10 cellular contexts compared by ENCODE assay signal in genomic region chr13:51397262-51397933, GRCh38. TPM values are rescaled to one million over a fixed set of nuclear protein-coding genes. Genes with fewer than 3 reads are reported as not detected.
DNase-seq lines count a peak whose midpoint lies in the region; ATAC-seq, FAIRE-seq and TF ChIP-seq lines count a peak whose summit lies in the region.
"Had no signal": no experiment of that assay in that cellular context is flagged by ENCODE, and none has a peak within 500 bp of the region (broad histone marks: within the 10 kb centered on the region; RNA-seq: fewer than 3 reads in every experiment).

No MANE protein-coding gene starts in this region.

- H3K9ac ChIP-seq in H9 (ENCODE audit: extremely low read depth, insufficient read length, low read length) (no peak overlapping the region), keratinocyte (ENCODE audit: control insufficient read depth, extremely low read depth, insufficient read depth, low read length) (no peak overlapping the region)
- H3K9ac ChIP-seq: KMS-11 had no signal

- H2AK5ac ChIP-seq in H9 (ENCODE audit: insufficient read length, low read length): no peak overlapping the region

- no CpG with 5 or more reads among the region's 6 CpGs for WGBS in H9 (ENCODE audit: extremely low coverage, insufficient read length, low lambda C conversion rate)

- no peak overlapping the region for H4K8ac ChIP-seq in H9 (replicated peaks; ENCODE audit: insufficient read length, low read depth, low read length)

- no peaks in the 10 kb centered on the region for H3K23me2 ChIP-seq in H9 (ENCODE audit: insufficient read length, low read depth, low read length, poor library complexity, severe bottlenecking)

- H2BK120ac ChIP-seq in H9 (ENCODE audit: low read depth, low read length, poor library complexity, severe bottlenecking): no peak overlapping the region

- H3K4me2 ChIP-seq in H9 (ENCODE audit: insufficient read depth, insufficient read length, low read length): no peak overlapping the region
- no peak overlapping the region for H3K4me2 ChIP-seq in keratinocyte (ENCODE audit: control insufficient read depth, extremely low read depth, insufficient read depth, low read depth, low read length)

- H3K79me1 ChIP-seq in H9 (ENCODE audit: insufficient read depth, low read depth, low read length, poor library complexity, severe bottlenecking): no peaks in the 10 kb centered on the region

- no peak overlapping the region for H3K4ac ChIP-seq in H9 (ENCODE audit: low read depth, low read length)

- no peak overlapping the region for H3K14ac ChIP-seq in H9 (ENCODE audit: insufficient read depth, low read length)

- H3K4me1 Mint-ChIP-seq in H9: peaks cover 19 to 37% of the 10 kb centered on the region in 2 experiments

- no peaks in the 10 kb centered on the region for H3K9me3 Mint-ChIP-seq in H9
- H3K9me3 Mint-ChIP-seq: activated CD4-positive, alpha-beta T cell treated with anti-CD3 and anti-CD28 coated beads, Interleukin-2, amount 10 ng/mL, durations not matched to agents 7 days and 5 days had no signal

- DNase-seq in H9 (no peak), brain microvascular endothelial cell (peak; percentile 47), keratinocyte (ENCODE audit: low read depth, low spot score) (no peak), stromal cell of bone marrow (ENCODE audit: low read depth) (peak; percentile 28), posterior cingulate gyrus (no peak), Peyer's patch (no peak)
- no peak for DNase-seq in activated CD8-positive, alpha-beta memory T cell treated with anti-CD3 and anti-CD28 coated beads for 24 hours
- DNase-seq: activated CD4-positive, alpha-beta T cell treated with anti-CD3 and anti-CD28 coated beads, Interleukin-2, amount 10 ng/mL, durations not matched to agents 7 days and 5 days had no signal

- peak overlapping the region in 2 of 3 experiments; percentile 53 to 86; a peak in 4 of 7 replicates for H3K27ac Mint-ChIP-seq in H9
- H3K27ac Mint-ChIP-seq: activated CD4-positive, alpha-beta T cell treated with anti-CD3 and anti-CD28 coated beads, Interleukin-2, amount 10 ng/mL, durations not matched to agents 7 days and 5 days had no signal

- H3K4me3 Mint-ChIP-seq in H9: no peak overlapping the region
- H3K4me3 Mint-ChIP-seq: activated CD4-positive, alpha-beta T cell treated with anti-CD3 and anti-CD28 coated beads, Interleukin-2, amount 10 ng/mL, durations not matched to agents 7 days and 5 days had no signal

- TF ChIP-seq POLR2A in Peyer's patch (IDR thresholded peaks at IDR 0.05): no peak

- H3K27ac ChIP-seq in H9 (ENCODE audit: insufficient read length, low read depth, low read length) (no peak overlapping the region), brain microvascular endothelial cell (peak overlapping the region; percentile 24), keratinocyte (ENCODE audit: control insufficient read depth, insufficient read depth, low read length) (no peak overlapping the region), Peyer's patch (no peak overlapping the region)
- H3K27ac ChIP-seq: KMS-11 had no signal

- H4K20me1 ChIP-seq in H9 (ENCODE audit: control insufficient read depth, insufficient read depth, insufficient read length) (no peaks in the 10 kb centered on the region), keratinocyte (ENCODE audit: control insufficient read depth, extremely low read depth, insufficient read depth, low read length) (peaks cover 3% of the 10 kb centered on the region)

- H3K4me1 ChIP-seq in H9 (ENCODE audit: insufficient read depth, low read length): peaks cover 3% of the 10 kb centered on the region
- H3K4me1 ChIP-seq in keratinocyte (ENCODE audit: control insufficient read depth, extremely low read depth, insufficient read depth, low read length): peaks cover 3% of the 10 kb centered on the region
- peaks cover 0 to 6% (median 3%) of the 10 kb centered on the region in 4 donors for H3K4me1 ChIP-seq in Peyer's patch

- no peak overlapping the region for H2BK20ac ChIP-seq in H9 (ENCODE audit: low read depth, low read length, poor library complexity, severe bottlenecking)

- no peaks in the 10 kb centered on the region for H3K27me3 ChIP-seq in H9 (ENCODE audit: insufficient read depth, low read length)
- H3K27me3 ChIP-seq in brain microvascular endothelial cell (replicated peaks): no peaks in the 10 kb centered on the region
- no peaks in the 10 kb centered on the region for H3K27me3 ChIP-seq in keratinocyte (ENCODE audit: control insufficient read depth, extremely low read depth, insufficient read depth, low read length)
- H3K27me3 ChIP-seq in Peyer's patch: no peaks in the 10 kb centered on the region

- TF ChIP-seq CTCF in H9 (conservative IDR thresholded peaks at IDR 0.05) (no peak), brain microvascular endothelial cell (IDR thresholded peaks at IDR 0.05; ENCODE audit: low read depth, low read length, missing control alignments) (no peak), keratinocyte (optimal IDR thresholded peaks at IDR 0.05 in 1 of 3, IDR thresholded peaks at IDR 0.05 in 1 of 3, conservative IDR thresholded peaks at IDR 0.05 in 1 of 3; ENCODE audit: extremely low read depth in 1 of 3, insufficient read depth in 2 of 3, low read length in 3 of 3) (no peak), Peyer's patch (IDR thresholded peaks at IDR 0.05) (no peak)

- no peak overlapping the region for H2AFZ ChIP-seq in H9 (ENCODE audit: low read length)
- no peak overlapping the region for H2AFZ ChIP-seq in keratinocyte (ENCODE audit: control insufficient read depth, low read length)

- no peak overlapping the region for H4K91ac ChIP-seq in H9 (ENCODE audit: insufficient read length, low read depth, low read length)

- H3K9me3 ChIP-seq in H9 (ENCODE audit: control insufficient read depth, low read depth, low read length): no peaks in the 10 kb centered on the region
- H3K9me3 ChIP-seq in keratinocyte (ENCODE audit: control insufficient read depth, low read depth, low read length): no peaks in the 10 kb centered on the region
- no peaks in the 10 kb centered on the region for H3K9me3 ChIP-seq in Peyer's patch

- no peak overlapping the region for H3K56ac ChIP-seq in H9 (ENCODE audit: insufficient read length, low read depth, low read length)

- no peaks in the 10 kb centered on the region; the same call in 1 of the 2 replicates for H3K79me2 ChIP-seq in H9 (ENCODE audit: insufficient read depth, low read length)
- H3K79me2 ChIP-seq in keratinocyte (ENCODE audit: control insufficient read depth, insufficient read depth, low read length): peaks cover 81% of the 10 kb centered on the region

- H3K36me3 ChIP-seq in brain microvascular endothelial cell (replicated peaks) (peaks cover 5% of the 10 kb centered on the region), keratinocyte (ENCODE audit: control insufficient read depth in 2 of 2, extremely low read depth in 1 of 2, insufficient read depth in 2 of 2, low read length in 2 of 2) (peaks cover 2 to 3% of the 10 kb centered on the region in 2 experiments), Peyer's patch (no peaks in the 10 kb centered on the region)

- H2BK12ac ChIP-seq in H9 (ENCODE audit: insufficient read length, low read depth, low read length): no peak overlapping the region

- no peak for ATAC-seq in GM21528 (IDR thresholded peaks at IDR 0.05; ENCODE audit: low FRiP score, unreplicated experiment)

- H4K5ac ChIP-seq in H9 (ENCODE audit: insufficient read length, low read depth, low read length): no peak overlapping the region

- FAIRE-seq in keratinocyte (lab: Jason Lieb, UNC): peak; percentile 44

- in situ Hi-C loops in brain microvascular endothelial cell (cut with HindIII; ENCODE audit: low pct_ligation_motif_present, low sequenced_read_pairs): no loop called here

- no peak overlapping the region for H3K23ac ChIP-seq in H9 (ENCODE audit: insufficient read length, low read depth, low read length)

- no peak overlapping the region for H3K4me3 ChIP-seq in brain microvascular endothelial cell (ENCODE audit: low read depth, low read length)
- H3K4me3 ChIP-seq in keratinocyte (ENCODE audit: control insufficient read depth in 2 of 3, extremely low read depth in 1 of 3, insufficient read depth in 2 of 3, low read depth in 1 of 3, low read length in 3 of 3): no peak overlapping the region
- H3K4me3 ChIP-seq in Peyer's patch: no peak overlapping the region

- dilution Hi-C loops in keratinocyte (cut with MboI; ENCODE audit: extremely low pct_ligation_motif_present, low sequenced_read_pairs): no loop called here

- intact Hi-C loops in posterior cingulate gyrus (cut with DNase I): no loop called here

- no peaks in the 10 kb centered on the region for H3K27me3 Mint-ChIP-seq in H9 (ENCODE audit: low read depth)
- H3K27me3 Mint-ChIP-seq: activated CD4-positive, alpha-beta T cell treated with anti-CD3 and anti-CD28 coated beads, Interleukin-2, amount 10 ng/mL, durations not matched to agents 7 days and 5 days had no signal

- H2BK15ac ChIP-seq in H9 (ENCODE audit: low read depth, low read length): no peak overlapping the region

- peaks cover 0 to 10% (median 2%) of the 10 kb centered on the region in 3 experiments; a peak in 3 of 7 replicates for H3K36me3 Mint-ChIP-seq in H9 (ENCODE audit: insufficient read depth in 1 of 3, low read depth in 3 of 3)

- H3K9me1 ChIP-seq in keratinocyte (ENCODE audit: control insufficient read depth, extremely low read depth, insufficient read depth, low read length): no peaks in the 10 kb centered on the region

- H3K18ac ChIP-seq in H9 (ENCODE audit: insufficient read length, low read depth, low read length): no peak overlapping the region

- H2BK5ac ChIP-seq in H9 (ENCODE audit: insufficient read length, low read length): no peak overlapping the region

- H3T11ph ChIP-seq in H9 (ENCODE audit: low read length): no peak overlapping the region

RNA-seq across cellular contexts. Expression of gene INTS6, which starts 55.4 kb away (rescaled TPM):
- total RNA-seq in H9 (2021) (60.4 and 61.2 TPM in 2 replicates), Peyer's patch (10 to 100 TPM; 28.9 to 46.4 (median 33.5) TPM)
- 17.8 to 44.2 TPM (median 36.0 TPM) in 3 replicates for polyA plus RNA-seq in keratinocyte
- 97.6 TPM for polyA plus RNA-seq in keratinocyte (2011; ENCODE audit: low read depth)
- 17.0 and 64.7 TPM in 2 replicates for polyA plus RNA-seq in keratinocyte (2011; cell fraction: cytosol; rRNA removed)
- polyA plus RNA-seq in keratinocyte (2011; cell fraction: nucleus; rRNA removed): 62.8 and 67.5 TPM in 2 replicates
- polyA plus RNA-seq in keratinocyte (2012; ENCODE audit: low replicate concordance): 16.8 and 33.2 TPM in 2 replicates
- polyA minus RNA-seq in keratinocyte: 28.4 to 171 TPM (median 142 TPM) in 3 replicates
- 30.3 TPM for polyA minus RNA-seq in keratinocyte (2011; cell fraction: cytosol; rRNA and poly(A)+ RNA removed)
- polyA minus RNA-seq in keratinocyte (2011; cell fraction: nucleus; rRNA and poly(A)+ RNA removed): 79.8 and 174 TPM in 2 replicates

RNA-seq across cellular contexts. Expression of gene SERPINE3, which starts 57.9 kb away (rescaled TPM):
- total RNA-seq in H9 (2021): 0.18 TPM in 1 of 2 replicates, not detected in the other
- not detected in 3 replicates for polyA plus RNA-seq in keratinocyte
- not detected for polyA plus RNA-seq in keratinocyte (2011; ENCODE audit: low read depth)
- not detected in 2 replicates for polyA plus RNA-seq in keratinocyte (2011; cell fraction: cytosol; rRNA removed)
- not detected in 2 replicates for polyA plus RNA-seq in keratinocyte (2011; cell fraction: nucleus; rRNA removed)
- polyA plus RNA-seq in keratinocyte (2012; ENCODE audit: low replicate concordance): not detected in 2 replicates
- polyA minus RNA-seq in keratinocyte: not detected in 3 replicates
- polyA minus RNA-seq in keratinocyte (2011; cell fraction: cytosol; rRNA and poly(A)+ RNA removed): not detected
- polyA minus RNA-seq in keratinocyte (2011; cell fraction: nucleus; rRNA and poly(A)+ RNA removed): not detected in 2 replicates
- not detected for total RNA-seq in Peyer's patch
- total RNA-seq: activated CD4-positive, alpha-beta T cell treated with anti-CD3 and anti-CD28 coated beads, Interleukin-2, amount 10 ng/mL, durations not matched to agents 7 days and 5 days had no signal

Comparison
In these comparisons a context has a peak if more than half of its experiments do, and no peak if none do; other contexts are left out.
1. DNase-seq: peak in brain microvascular endothelial cell (single experiment) and stromal cell of bone marrow (single experiment); none in H9 (single experiment), keratinocyte (single experiment), posterior cingulate gyrus (0 of 10), activated CD8-positive, alpha-beta memory T cell treated with anti-CD3 and anti-CD28 coated beads for 24 hours (single experiment) and Peyer's patch (0 of 3).